Comparison of ENCODE assay signal across 8 cellular contexts in the genomic region with DNA sequence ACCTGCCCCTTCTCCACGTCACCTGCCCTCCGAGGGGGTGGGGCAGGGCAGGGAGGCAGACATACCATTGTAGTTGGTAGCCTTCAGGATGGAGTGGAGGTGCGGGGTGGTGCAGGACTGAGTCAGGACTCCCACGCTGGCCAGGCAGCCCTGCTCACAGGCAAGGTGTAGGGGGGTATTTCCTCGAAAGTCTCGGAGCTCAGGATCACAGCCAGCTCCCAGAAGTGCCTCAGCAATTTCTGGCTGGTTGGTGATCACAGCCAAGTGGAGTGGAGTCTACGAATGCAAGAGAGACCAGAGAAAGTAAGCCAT. TPM values are rescaled to one million over a fixed set of nuclear protein-coding genes. Genes with fewer than 3 reads are reported as not detected.
DNase-seq lines count a peak whose midpoint lies in the region; ATAC-seq, FAIRE-seq and TF ChIP-seq lines count a peak whose summit lies in the region.

No MANE protein-coding gene starts in this region.

- H3K9me3 ChIP-seq in H1 (ENCODE audit: insufficient read depth in 2 of 2, low read depth in 1 of 2, low read length in 1 of 2) (no peaks in the 10 kb centered on the region), uterus (no peaks in the 10 kb centered on the region)

- peaks cover 42% of the 10 kb centered on the region for H3K36me3 Mint-ChIP-seq in activated CD4-positive, alpha-beta T cell treated with anti-CD3 and anti-CD28 coated beads, Interleukin-2, amount 10 ng/mL, durations not matched to agents 7 days and 5 days (ENCODE audit: low read depth)
- peaks cover 36% of the 10 kb centered on the region for H3K36me3 Mint-ChIP-seq in natural killer cell treated with Interleukin-12 subunit alpha and Interleukin-12 subunit beta and Interleukin-15 and Interleukin-18, amount 100 ng/mL, for 72 hours

- H3K14ac ChIP-seq in H1 (ENCODE audit: insufficient read length), result no peak overlapping the region

- peaks cover 63% of the 10 kb centered on the region for H3K4me1 Mint-ChIP-seq in activated CD4-positive, alpha-beta T cell treated with anti-CD3 and anti-CD28 coated beads, Interleukin-2, amount 10 ng/mL, durations not matched to agents 7 days and 5 days
- H3K4me1 Mint-ChIP-seq in natural killer cell treated with Interleukin-12 subunit alpha and Interleukin-12 subunit beta and Interleukin-15 and Interleukin-18, amount 100 ng/mL, for 72 hours (ENCODE audit: low read depth in 2 of 2), result peaks cover 59 to 67% of the 10 kb centered on the region in 2 donors

- peaks cover 12 to 31% (median 24%) of the 10 kb centered on the region in 4 experiments for H3K36me3 ChIP-seq in H1 (ENCODE audit: control insufficient read depth in 2 of 4, insufficient read depth in 4 of 4, low read length in 3 of 4)
- no peaks in the 10 kb centered on the region for H3K36me3 ChIP-seq in uterus

- no peaks in the 10 kb centered on the region for H3K27me3 ChIP-seq in H1 (replicated peaks in 1 of 4; ENCODE audit: control insufficient read depth in 3 of 4, extremely low read depth in 1 of 4, insufficient read depth in 3 of 4, low read length in 3 of 4)
- H3K27me3 ChIP-seq in uterus, result no peaks in the 10 kb centered on the region

- H4K5ac ChIP-seq in H1 (ENCODE audit: insufficient read length, low read depth, low read length), result peak overlapping the region; percentile 85

- no peak overlapping the region for H3K23ac ChIP-seq in H1 (ENCODE audit: insufficient read length)

- H3K79me2 ChIP-seq in H1 (ENCODE audit: control insufficient read depth in 1 of 2, insufficient read depth in 2 of 2, low read length in 2 of 2), result peaks cover 0 to 15% of the 10 kb centered on the region in 2 experiments; a peak in 3 of 4 replicates

- no peak overlapping the region for H3K4ac ChIP-seq in H1 (replicated peaks; ENCODE audit: insufficient read length, low read depth, low read length)

- no peak overlapping the region for H2BK20ac ChIP-seq in H1 (ENCODE audit: low read length)

- POLR2A ChIA-PET in activated CD4-positive, alpha-beta T cell treated with anti-CD3 and anti-CD28 coated beads, Interleukin-2, amount 10 ng/mL, durations not matched to agents 7 days and 5 days (lab: Charles Lee), result interaction anchor here (1.1 to 1.5 kb wide), 2 partner anchors 13 to 70 kb away, joined by 6 to 11 read pairs; no protein-coding TSS in a partner anchor
- POLR2A ChIA-PET in H1 (lab: Charles Lee; ENCODE audit: partially characterized antibody), result interaction anchor here (1.0 to 4.8 kb wide), 12 partner anchors 10 to 282 kb away, joined by 3 to 48 read pairs (median 10); a partner anchor contains a TSS

- no peak overlapping the region; the same call in 1 of the 2 replicates for H2AK5ac ChIP-seq in H1 (ENCODE audit: low read depth, low read length)

- H3K23me2 ChIP-seq in H1 (ENCODE audit: low read depth, low read length), result peaks cover 9% of the 10 kb centered on the region

- FAIRE-seq in H1 (lab: Jason Lieb, UNC), result no peak

- no peaks in the 10 kb centered on the region for H3K9me3 Mint-ChIP-seq in activated CD4-positive, alpha-beta T cell treated with anti-CD3 and anti-CD28 coated beads, Interleukin-2, amount 10 ng/mL, durations not matched to agents 7 days and 5 days
- H3K9me3 Mint-ChIP-seq in natural killer cell treated with Interleukin-12 subunit alpha and Interleukin-12 subunit beta and Interleukin-15 and Interleukin-18, amount 100 ng/mL, for 72 hours, result no peaks in the 10 kb centered on the region

- TF ChIP-seq EP300 in H1 (IDR thresholded peaks at IDR 0.05; ENCODE audit: borderline replicate concordance in 1 of 2, low read depth in 2 of 2, low read length in 2 of 2), result no peak

- peak overlapping the region; percentile 73 for H4K91ac ChIP-seq in H1 (replicated peaks; ENCODE audit: insufficient read length, low read length)

- peak overlapping the region; percentile 42 to 99 (median 77); a peak in 7 of 8 replicates for H3K4me3 ChIP-seq in H1 (ENCODE audit: extremely low read depth in 1 of 4, insufficient read depth in 2 of 4, low read depth in 3 of 4, low read length in 4 of 4)
- peak overlapping the region; percentile 83 to 99 for H3K4me3 ChIP-seq in uterus

- TF ChIP-seq CTCF in H1 (IDR thresholded peaks at IDR 0.05; ENCODE audit: control extremely low read depth in 1 of 3, insufficient read depth in 1 of 3, low read depth in 1 of 3, low read length in 3 of 3), result no peak
- no peak for TF ChIP-seq CTCF in uterus (IDR thresholded peaks at IDR 0.05)

- H3K4me1 ChIP-seq in H1 (replicated peaks in 1 of 4; ENCODE audit: control insufficient read depth in 3 of 4, insufficient read depth in 4 of 4, low read length in 3 of 4) (peaks cover 4 to 19% (median 13%) of the 10 kb centered on the region in 4 experiments), uterus (peaks cover 8% of the 10 kb centered on the region in 2 donors)

- H2AFZ ChIP-seq in H1 (ENCODE audit: low read length), result no peak overlapping the region

- H3K56ac ChIP-seq in H1 (replicated peaks; ENCODE audit: insufficient read length, low read depth, low read length), result no peak overlapping the region

- intact Hi-C loops in uterus (cut with DNase I; ENCODE audit: low total_unique reads), result loop anchor here (2.0 kb wide), 1 partner anchor 66 kb away; no protein-coding TSS in a partner anchor

- TF ChIP-seq POLR2A in GM15510 (IDR thresholded peaks at IDR 0.05; ENCODE audit: borderline replicate concordance, extremely low read depth, insufficient read length) (peak; percentile 16), H1 (IDR thresholded peaks at IDR 0.05; ENCODE audit: control extremely low read depth in 1 of 2, low read depth in 2 of 2, low read length in 2 of 2) (0 out of 3 replicates have a peak, but pooled peaks of 1 of the 2 experiments have one; percentile 11), uterus (IDR thresholded peaks at IDR 0.05) (no peak)

- H2BK15ac ChIP-seq in H1 (ENCODE audit: low read length), result peak overlapping the region; percentile 31; the same call in 1 of the 2 replicates

- 0 out of 2 replicates have a peak overlapping the region, but pooled peaks have one; percentile 50 for H2BK12ac ChIP-seq in H1 (ENCODE audit: low read depth, low read length)

- no peak overlapping the region for H2BK120ac ChIP-seq in H1 (replicated peaks; ENCODE audit: low read depth, low read length)

- H3K27me3 Mint-ChIP-seq in activated CD4-positive, alpha-beta T cell treated with anti-CD3 and anti-CD28 coated beads, Interleukin-2, amount 10 ng/mL, durations not matched to agents 7 days and 5 days, result no peaks in the 10 kb centered on the region
- no peaks in the 10 kb centered on the region for H3K27me3 Mint-ChIP-seq in natural killer cell treated with Interleukin-12 subunit alpha and Interleukin-12 subunit beta and Interleukin-15 and Interleukin-18, amount 100 ng/mL, for 72 hours

- ATAC-seq in natural killer cell treated with Interleukin-12 subunit alpha and Interleukin-12 subunit beta and Interleukin-15 and Interleukin-18, amount 100 ng/mL, for 72 hours, result no peak
- no peak for ATAC-seq in left lobe of liver
- ATAC-seq in HG03571 (IDR thresholded peaks at IDR 0.05; ENCODE audit: unreplicated experiment), result no peak

- H3K27ac ChIP-seq in H1 (ENCODE audit: low read depth, low read length) (peak overlapping the region; percentile 9; the same call in 1 of the 2 replicates), uterus (peak overlapping the region; percentile 98 to 100)

- peak overlapping the region; percentile 88 to 96 for H3K4me2 ChIP-seq in H1 (ENCODE audit: insufficient read depth in 1 of 2, low read depth in 2 of 2, low read length in 2 of 2)

- CTCF ChIA-PET in activated CD4-positive, alpha-beta T cell treated with anti-CD3 and anti-CD28 coated beads, Interleukin-2, amount 10 ng/mL, durations not matched to agents 7 days and 5 days (lab: Charles Lee), result interaction anchor here (1.1 to 4.5 kb wide), 10 partner anchors 13 to 280 kb away, joined by 3 to 42 read pairs (median 5); a partner anchor contains a TSS
- CTCF ChIA-PET in H1 (lab: Charles Lee; ENCODE audit: partially characterized antibody), result interaction anchor here (0.6 to 3.3 kb wide), 7 partner anchors 9 to 286 kb away, joined by 3 to 18 read pairs (median 6); no protein-coding TSS in a partner anchor

- WGBS in H1 (ENCODE audit: extremely low coverage in 1 of 2, insufficient coverage in 1 of 2, insufficient read length in 1 of 2, insufficient replicate concordance in 2 of 2, low coverage in 1 of 2, low lambda C conversion rate in 2 of 2, missing lambda C conversion rate in 1 of 2), 2 experiments, result 82% methylated on average over 7 of the region's 7 CpGs; no CpG with 5 or more reads in 1 of the 2 experiments

- H3K4me3 Mint-ChIP-seq in activated CD4-positive, alpha-beta T cell treated with anti-CD3 and anti-CD28 coated beads, Interleukin-2, amount 10 ng/mL, durations not matched to agents 7 days and 5 days, result peak overlapping the region; percentile 82
- H3K4me3 Mint-ChIP-seq in natural killer cell treated with Interleukin-12 subunit alpha and Interleukin-12 subunit beta and Interleukin-15 and Interleukin-18, amount 100 ng/mL, for 72 hours, result peak overlapping the region; percentile 94

- H3K18ac ChIP-seq in H1 (ENCODE audit: extremely low read depth, low read length), result no peak overlapping the region; the same call in 1 of the 2 replicates

- H4K8ac ChIP-seq in H1 (ENCODE audit: extremely low read depth, insufficient read depth, low read length), result peak overlapping the region; percentile 66; the same call in 1 of the 2 replicates

- DNase-seq in activated CD4-positive, alpha-beta T cell treated with anti-CD3 and anti-CD28 coated beads, Interleukin-2, amount 10 ng/mL, durations not matched to agents 7 days and 5 days, result no peak
- no peak for DNase-seq in H1 (ENCODE audit: low read depth in 1 of 2, low spot score in 2 of 2)
- DNase-seq in natural killer cell treated with Interleukin-12 subunit alpha and Interleukin-12 subunit beta and Interleukin-15 and Interleukin-18, amount 100 ng/mL, for 72 hours (ENCODE audit: low spot score), result peak; percentile 75
- DNase-seq in uterus, result peak; percentile 42 to 49
- no peak for DNase-seq in left lobe of liver (ENCODE audit: low spot score)
- no peak for DNase-seq in LoVo (ENCODE audit: low spot score)

- H2BK5ac ChIP-seq in H1 (ENCODE audit: low read depth, low read length), result peak overlapping the region; percentile 83; the same call in 1 of the 2 replicates

- H3K9ac ChIP-seq in H1 (replicated peaks in 1 of 4; ENCODE audit: extremely low read depth in 1 of 4, low read depth in 3 of 4, low read length in 3 of 4), result peak overlapping the region in 3 of 4 experiments; percentile 46 to 50 (median 48); a peak in 3 of 7 replicates

- H3K27ac Mint-ChIP-seq in activated CD4-positive, alpha-beta T cell treated with anti-CD3 and anti-CD28 coated beads, Interleukin-2, amount 10 ng/mL, durations not matched to agents 7 days and 5 days, result peak overlapping the region; percentile 86
- H3K27ac Mint-ChIP-seq in natural killer cell treated with Interleukin-12 subunit alpha and Interleukin-12 subunit beta and Interleukin-15 and Interleukin-18, amount 100 ng/mL, for 72 hours, result peak overlapping the region; percentile 98 to 99

- H4K20me1 ChIP-seq in H1 (replicated peaks in 1 of 2; ENCODE audit: control insufficient read depth in 1 of 2, insufficient read depth in 2 of 2, low read length in 2 of 2), result peaks cover 2 to 3% of the 10 kb centered on the region in 2 experiments

- peaks cover 6% of the 10 kb centered on the region; the same call in 1 of the 2 replicates for H3K79me1 ChIP-seq in H1 (ENCODE audit: low read depth, low read length)

- TF ChIP-seq RAD21 in H1 (IDR thresholded peaks at IDR 0.05 in 1 of 2, conservative IDR thresholded peaks at IDR 0.05 in 1 of 2; ENCODE audit: low read depth in 2 of 2, low read length in 2 of 2), result no peak

RNA-seq across cellular contexts. Expression of a gene that starts 1.5 kb away (rescaled TPM):
- 10 to 100 TPM; 60.1 to 61.7 TPM for total RNA-seq in activated CD4-positive, alpha-beta T cell treated with anti-CD3 and anti-CD28 coated beads, Interleukin-2, amount 10 ng/mL, durations not matched to agents 7 days and 5 days
- total RNA-seq in H1 (2021; fragmentation: NEBNext Ultra II Directional; extraction: Animal tissue kit (Norgen Biotek cat#: 25700)), result 24.4 and 25.9 TPM in 2 replicates
- polyA plus RNA-seq in H1 (2011; rRNA removed), result 49.7 and 59.5 TPM in 2 replicates
- polyA plus RNA-seq in H1 (2011; cell fraction: cytosol; rRNA removed), result 41.5 TPM
- 100 TPM for polyA plus RNA-seq in H1 (2011; cell fraction: nucleus; rRNA removed)
- polyA plus RNA-seq in H1 (2012, experiment 1 of 2), result 29.4 to 34.3 TPM (median 31.5 TPM) in 4 replicates
- 38.2 TPM for polyA plus RNA-seq in H1 (2012, experiment 2 of 2)
- polyA plus RNA-seq in H1 (2013, experiment 1 of 2), result 18.4 TPM
- polyA plus RNA-seq in H1 (2013, experiment 2 of 2), result 18.3 TPM
- 54.4 and 66.5 TPM in 2 replicates for polyA minus RNA-seq in H1 (2011; rRNA and poly(A)+ RNA removed)
- polyA minus RNA-seq in H1 (2011; cell fraction: cytosol; rRNA and poly(A)+ RNA removed), result 24.7 TPM
- 105 TPM for polyA minus RNA-seq in H1 (2011; cell fraction: nucleus; rRNA and poly(A)+ RNA removed)
- 1,000 to 10,000 TPM; 1,092 to 1,804 TPM for total RNA-seq in natural killer cell treated with Interleukin-12 subunit alpha and Interleukin-12 subunit beta and Interleukin-15 and Interleukin-18, amount 100 ng/mL, for 72 hours
- total RNA-seq in uterus (100 to 1,000 TPM; 112 to 387 (median 295) TPM), left lobe of liver (116 TPM)

Comparison
In these comparisons a context has a peak if more than half of its experiments do, and no peak if none do; other contexts are left out.
1. DNase-seq: peak in natural killer cell treated with Interleukin-12 subunit alpha and Interleukin-12 subunit beta and Interleukin-15 and Interleukin-18, amount 100 ng/mL, for 72 hours (single experiment) and uterus (2 of 2); none in activated CD4-positive, alpha-beta T cell treated with anti-CD3 and anti-CD28 coated beads, Interleukin-2, amount 10 ng/mL, durations not matched to agents 7 days and 5 days (single experiment), H1 (0 of 2), left lobe of liver (single experiment) and LoVo (single experiment).